Comparison of ENCODE assay signal across 12 cellular contexts in the genomic region with DNA sequence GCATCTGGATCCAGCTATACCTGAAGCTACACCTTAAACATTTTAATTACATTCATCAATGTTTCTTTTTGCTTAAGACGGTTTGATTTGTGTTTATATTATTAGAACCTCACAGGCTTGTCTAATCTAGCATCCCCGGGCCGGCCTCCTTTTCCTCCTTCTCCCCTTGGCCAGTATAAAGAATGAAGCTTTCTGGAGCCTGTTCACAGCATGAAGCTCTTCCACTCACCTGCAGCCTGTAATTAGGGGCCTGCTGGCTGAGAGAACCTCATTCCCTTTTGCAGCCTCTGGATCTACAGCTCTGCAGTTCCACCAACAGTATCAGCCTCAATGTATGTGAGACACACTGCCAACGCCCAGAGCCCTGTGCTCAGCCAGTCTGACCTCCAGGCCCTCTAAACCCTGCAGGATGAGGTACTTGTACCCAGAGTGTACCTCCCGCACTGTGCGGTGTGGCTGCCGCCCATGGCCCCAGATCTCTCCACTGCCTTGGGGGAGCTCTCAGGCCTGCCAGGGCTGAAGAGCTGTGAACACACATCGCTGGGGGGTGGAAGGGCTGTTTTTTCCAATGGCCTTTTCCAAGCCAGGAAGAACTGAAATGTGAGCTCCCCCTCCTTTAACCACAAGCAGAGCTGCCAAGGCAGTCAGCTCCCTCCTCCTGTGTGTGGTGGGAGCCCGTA.
DNase-seq lines count a peak whose midpoint lies in the region; ATAC-seq, FAIRE-seq and TF ChIP-seq lines count a peak whose summit lies in the region.
"Had no signal": no experiment of that assay in that cellular context is flagged by ENCODE, and none has a peak within 500 bp of the region (broad histone marks: within the 10 kb centered on the region; RNA-seq: fewer than 3 reads in every experiment).

No MANE protein-coding gene starts in this region.

- no peak for ATAC-seq in GM21529 (IDR thresholded peaks at IDR 0.05; ENCODE audit: unreplicated experiment)

- TF ChIP-seq CTCF in osteocyte (IDR thresholded peaks at IDR 0.05) (no peak), esophagus squamous epithelium (IDR thresholded peaks at IDR 0.05) (no peak)

- H3K27me3 ChIP-seq in esophagus squamous epithelium: peaks cover 0 to 8% (median 0%) of the 10 kb centered on the region in 4 donors

- no peak overlapping the region for H3K4me3 ChIP-seq in esophagus squamous epithelium
- H3K4me3 ChIP-seq: skin epidermis had no signal

- H3K4me1 Mint-ChIP-seq in osteocyte (ENCODE audit: unreplicated experiment): peaks cover 32% of the 10 kb centered on the region
- H3K4me1 Mint-ChIP-seq: activated naive CD8-positive, alpha-beta T cell treated with anti-CD3 and anti-CD28 coated beads for 36 hours had no signal

- no peaks in the 10 kb centered on the region for H3K36me3 Mint-ChIP-seq in osteocyte (ENCODE audit: unreplicated experiment)
- H3K36me3 Mint-ChIP-seq: activated naive CD8-positive, alpha-beta T cell treated with anti-CD3 and anti-CD28 coated beads for 36 hours had no signal

- no peak for TF ChIP-seq POLR2A in esophagus squamous epithelium (IDR thresholded peaks at IDR 0.05)

- 62 to 83% methylated on average over 4 of the region's 9 CpGs for WGBS in esophagus squamous epithelium, 2 donors

- H3K27ac ChIP-seq in esophagus squamous epithelium: no peak overlapping the region

- no peaks in the 10 kb centered on the region for H3K9me3 Mint-ChIP-seq in osteocyte (ENCODE audit: unreplicated experiment)
- H3K9me3 Mint-ChIP-seq: activated naive CD8-positive, alpha-beta T cell treated with anti-CD3 and anti-CD28 coated beads for 36 hours had no signal

- no peaks in the 10 kb centered on the region for H3K27me3 Mint-ChIP-seq in osteocyte (ENCODE audit: unreplicated experiment)

- no peaks in the 10 kb centered on the region for H3K36me3 ChIP-seq in esophagus squamous epithelium

- no peaks in the 10 kb centered on the region for H3K9me3 ChIP-seq in esophagus squamous epithelium

- FAIRE-seq in RCC 7860 (lab: Jason Lieb, UNC): no peak

- intact Hi-C loops in esophagus squamous epithelium (cut with DNase I): no loop called here

- DNase-seq in Daoy (ENCODE audit: low read depth) (peak; percentile 95), NCI-H1417 treated with DMSO at 0.1 percent for 48 hours (lab: John Stamatoyannopoulos, UW) (peak; percentile 64), dermis microvascular lymphatic vessel endothelial cell (ENCODE audit: low read depth in 2 of 2) (peak; percentile 22 to 64), osteocyte (ENCODE audit: extremely low spot score, unreplicated experiment) (peak; percentile 84), RCC 7860 (ENCODE audit: low spot score) (no peak), esophagus squamous epithelium (lab: John Stamatoyannopoulos, UW) (no peak)
- DNase-seq in stimulated activated CD4-positive, alpha-beta T cell treated with anti-CD3 and anti-CD28 coated beads, Interleukin-1b, Interleukin-23, amount 100 ng/mL, for 48 hours: no peak
- DNase-seq: activated naive CD8-positive, alpha-beta T cell treated with anti-CD3 and anti-CD28 coated beads for 36 hours; HCEC 1CT; NCI-H1048 had no signal

- peak overlapping the region; percentile 29 for H3K27ac Mint-ChIP-seq in osteocyte (ENCODE audit: unreplicated experiment)
- H3K27ac Mint-ChIP-seq: activated naive CD8-positive, alpha-beta T cell treated with anti-CD3 and anti-CD28 coated beads for 36 hours had no signal

- no peak overlapping the region for H3K4me3 Mint-ChIP-seq in osteocyte (ENCODE audit: unreplicated experiment)
- H3K4me3 Mint-ChIP-seq: activated naive CD8-positive, alpha-beta T cell treated with anti-CD3 and anti-CD28 coated beads for 36 hours had no signal

- peaks cover 0 to 2% (median 0%) of the 10 kb centered on the region in 3 donors for H3K4me1 ChIP-seq in esophagus squamous epithelium

Comparison
In these comparisons a context has a peak if more than half of its experiments do, and no peak if none do; other contexts are left out.
1. DNase-seq: peak in Daoy (single experiment), NCI-H1417 treated with DMSO at 0.1 percent for 48 hours (single experiment), dermis microvascular lymphatic vessel endothelial cell (2 of 2) and osteocyte (single experiment); none in stimulated activated CD4-positive, alpha-beta T cell treated with anti-CD3 and anti-CD28 coated beads, Interleukin-1b, Interleukin-23, amount 100 ng/mL, for 48 hours (single experiment), RCC 7860 (single experiment) and esophagus squamous epithelium (single experiment).